Comparison of ENCODE assay signal across 14 cellular contexts in genomic region chr10:97707134-97707861, GRCh38. TPM values are rescaled to one million over a fixed set of nuclear protein-coding genes. Genes with fewer than 3 reads are reported as not detected.
DNase-seq lines count a peak whose midpoint lies in the region; TF ChIP-seq lines count a peak whose summit lies in the region.
"Had no signal": no experiment of that assay in that cellular context is flagged by ENCODE, and none has a peak within 500 bp of the region (broad histone marks: within the 10 kb centered on the region; RNA-seq: fewer than 3 reads in every experiment).

No MANE protein-coding gene starts in this region.

- H3K4me1 ChIP-seq in Peyer's patch (peaks cover 0 to 6% (median 0%) of the 10 kb centered on the region in 4 donors), muscle layer of colon (ENCODE audit: insufficient read depth, low read length) (peaks cover 25% of the 10 kb centered on the region), tibial artery (peaks cover 4 to 57% (median 39%) of the 10 kb centered on the region in 4 donors)

- TF ChIP-seq POLR2A in Peyer's patch (IDR thresholded peaks at IDR 0.05): no peak

- H3K27me3 ChIP-seq in Peyer's patch: no peaks in the 10 kb centered on the region
- no peaks in the 10 kb centered on the region for H3K27me3 ChIP-seq in muscle layer of colon (ENCODE audit: control insufficient read depth in 1 of 2, insufficient read depth in 2 of 2, low read length in 2 of 2)
- H3K27me3 ChIP-seq in tibial artery: no peaks in the 10 kb centered on the region
- H3K27me3 ChIP-seq: BLaER1 had no signal

- H3K9me3 ChIP-seq in Peyer's patch (no peaks in the 10 kb centered on the region), muscle layer of colon (ENCODE audit: low read length) (no peaks in the 10 kb centered on the region), tibial artery (no peaks in the 10 kb centered on the region)
- H3K9me3 ChIP-seq: BLaER1 had no signal

- no peak overlapping the region for H3K4me3 ChIP-seq in Peyer's patch
- no peak overlapping the region for H3K4me3 ChIP-seq in muscle layer of colon (ENCODE audit: low read depth in 1 of 2, low read length in 2 of 2)
- H3K4me3 ChIP-seq in tibial artery: no peak overlapping the region
- H3K4me3 ChIP-seq: BLaER1, GM23248 had no signal

- intact Hi-C loops in tibial artery (cut with DNase I; ENCODE audit: low total_unique reads): no loop called here

- no peaks in the 10 kb centered on the region for H3K36me3 ChIP-seq in Peyer's patch
- H3K36me3 ChIP-seq in muscle layer of colon (ENCODE audit: insufficient read depth, low read length): no peaks in the 10 kb centered on the region
- no peaks in the 10 kb centered on the region for H3K36me3 ChIP-seq in tibial artery
- H3K36me3 ChIP-seq: BLaER1 had no signal

- H3K27ac ChIP-seq in Peyer's patch (no peak overlapping the region), cingulate gyrus (ENCODE audit: low read depth, low read length) (peak overlapping the region; percentile 19), muscle layer of colon (ENCODE audit: low read depth, low read length) (no peak overlapping the region), tibial artery (peak overlapping the region; percentile 58 to 65)
- H3K27ac ChIP-seq: BLaER1, GM23248 had no signal

- peak overlapping the region; percentile 21 for H3K9ac ChIP-seq in muscle layer of colon (ENCODE audit: low read length)
- H3K9ac ChIP-seq: BLaER1, GM23248 had no signal

- DNase-seq in Peyer's patch (peak in 2 of 3 donors; percentile 30 to 60), tibial artery (peak in 1 of 2 donors; percentile 67), nucleus accumbens (lab: John Stamatoyannopoulos, UW) (no peak), SKM-1 (lab: John Stamatoyannopoulos, UW; ENCODE audit: unreplicated experiment) (no peak), GM10266 (ENCODE audit: extremely low spot score) (no peak)
- DNase-seq: GF-D8, GM23248, HFFc6, NCI-H1417 treated with DMSO at 0.1 percent for 48 hours, NCI-H2029 treated with DMSO at 0.1 percent for 48 hours, NCI-H510A treated with DMSO at 0.1 percent for 48 hours had no signal

- TF ChIP-seq CTCF in Peyer's patch (IDR thresholded peaks at IDR 0.05): no peak
- TF ChIP-seq CTCF in tibial artery (IDR thresholded peaks at IDR 0.05): no peak
- TF ChIP-seq CTCF in GM10266 (IDR thresholded peaks at IDR 0.05; ENCODE audit: control insufficient read depth, insufficient read depth, low read depth, missing control alignments): no peak

RNA-seq across cellular contexts. Expression of gene MARVELD1, which starts 6.2 kb away (rescaled TPM):
- 10 to 100 TPM in 1 of 4 donors, 1 to 10 TPM in 3; 3.5 to 10.3 (median 7.1) TPM for total RNA-seq in Peyer's patch

RNA-seq across cellular contexts. Expression of gene AVPI1, which starts 20.3 kb away (rescaled TPM):
- total RNA-seq in Peyer's patch: 10 to 100 TPM; 15.7 to 66.5 (median 47.4) TPM

RNA-seq across cellular contexts. Expression of gene ZFYVE27, which starts 29.6 kb away (rescaled TPM):
- 100 to 1,000 TPM in 1 of 4 donors, 10 to 100 TPM in 3; 61.1 to 121 (median 89.3) TPM for total RNA-seq in Peyer's patch

Comparison
In these comparisons a context has a peak if more than half of its experiments do, and no peak if none do; other contexts are left out.
1. DNase-seq: peak in Peyer's patch (2 of 3); none in nucleus accumbens (0 of 56), SKM-1 (single experiment) and GM10266 (single experiment).
2. H3K27ac ChIP-seq: peak in cingulate gyrus (single experiment) and tibial artery (2 of 2); none in Peyer's patch (0 of 4) and muscle layer of colon (single experiment).